In genomic region chr6:166201878-166202277, GRCh38 we compare ENCODE assay signal across 9 cellular contexts.
A peak's percentile ranks its signal among the peaks of the same experiment; 100 is the strongest.
DNase-seq lines count a peak whose midpoint lies in the region; ATAC-seq and TF ChIP-seq lines count a peak whose summit lies in the region.
"Had no signal": no experiment of that assay in that cellular context is flagged by ENCODE, and none has a peak within 500 bp of the region (broad histone marks: within the 10 kb centered on the region; RNA-seq: fewer than 3 reads in every experiment).

No MANE protein-coding gene starts in this region.

- no peaks in the 10 kb centered on the region for H3K36me3 ChIP-seq in GM06990 (ENCODE audit: control insufficient read depth, insufficient read depth, low read length)
- no peaks in the 10 kb centered on the region for H3K36me3 ChIP-seq in WERI-Rb-1

- H3K4me3 ChIP-seq in GM06990 (replicated peaks; ENCODE audit: low read depth, low read length) = peak overlapping the region; percentile 15
- H3K4me3 ChIP-seq in WERI-Rb-1 (ENCODE audit: low read depth, low read length) = no peak overlapping the region

- DNase-seq in GM06990 (ENCODE audit: extremely low read depth, insufficient read length) (no peak), retina (no peak), RWPE1 (ENCODE audit: low spot score) (no peak), WERI-Rb-1 (no peak)
- DNase-seq: foreskin keratinocyte had no signal

- POLR2A ChIA-PET in RWPE1 (lab: Yijun Ruan, JAX; ENCODE audit: low non-redundant PET) = no interaction called here

- no peak overlapping the region for H3K27ac ChIP-seq in RWPE1
- no peak overlapping the region for H3K27ac ChIP-seq in WERI-Rb-1
- H3K27ac ChIP-seq: foreskin keratinocyte had no signal

- CTCF ChIA-PET in RWPE1 (lab: Yijun Ruan, JAX) = no interaction called here

- no peaks in the 10 kb centered on the region for H3K9me3 ChIP-seq in WERI-Rb-1 (ENCODE audit: severe bottlenecking)

- no peaks in the 10 kb centered on the region for H3K27me3 ChIP-seq in GM06990 (replicated peaks; ENCODE audit: control insufficient read depth, insufficient read depth, low read length)
- H3K27me3 ChIP-seq in WERI-Rb-1 (ENCODE audit: insufficient read depth, low read depth, severe bottlenecking) = no peaks in the 10 kb centered on the region
- H3K27me3 ChIP-seq: foreskin keratinocyte had no signal

- TF ChIP-seq CTCF in GM06990 (IDR thresholded peaks at IDR 0.05; ENCODE audit: insufficient read depth, low read length, poor library complexity, severe bottlenecking) = no peak
- no peak for TF ChIP-seq CTCF in RWPE1 (conservative IDR thresholded peaks at IDR 0.05; ENCODE audit: low read depth)
- TF ChIP-seq CTCF in WERI-Rb-1 (IDR thresholded peaks at IDR 0.05; ENCODE audit: low read depth, low read length) = no peak

- ATAC-seq in GM19467 (IDR thresholded peaks at IDR 0.05; ENCODE audit: unreplicated experiment) (peak; percentile 1), HG02884 (IDR thresholded peaks at IDR 0.05; ENCODE audit: unreplicated experiment) (peak; percentile 20), HG03565 (IDR thresholded peaks at IDR 0.05; ENCODE audit: unreplicated experiment) (peak; percentile 3), GM19397 (IDR thresholded peaks at IDR 0.05; ENCODE audit: unreplicated experiment) (no peak)
- ATAC-seq: foreskin keratinocyte had no signal
